Comparison of ENCODE assay signal across 24 cellular contexts in genomic region chr5:21776466-21776865, GRCh38.
"Had no signal": no experiment of that assay in that cellular context is flagged by ENCODE, and none has a peak within 500 bp of the region (broad histone marks: within the 10 kb centered on the region; RNA-seq: fewer than 3 reads in every experiment).

No MANE protein-coding gene starts in this region.

- H3K9me3 ChIP-seq: left lung, lower lobe of right lung, right atrium auricular region, tibial nerve, uterus had no signal

- H3K36me3 ChIP-seq: left lung, lower lobe of right lung, right atrium auricular region, tibial nerve, uterus had no signal

- FAIRE-seq: islet of Langerhans, kidney had no signal

- ATAC-seq: left colon; left lung; lower lobe of right lung; naive thymus-derived CD8-positive, alpha-beta T cell; sciatic nerve; stimulated activated memory B cell treated with anti-CD40 and anti-IgM and Interleukin-4, amounts not matched to agents 10 μg/mL and 1 μg/mL and 100 μg/mL, for 72 hours; stimulated activated naive CD8-positive, alpha-beta T cell treated with anti-CD3 and anti-CD28 coated beads, Interleukin-15, amount 100 ng/mL, for 72 hours had no signal

- H3K4me3 ChIP-seq: left lung, lower lobe of right lung, right atrium auricular region, skin epidermis, tibial nerve, uterus had no signal

- H3K27ac ChIP-seq: left lung, lower lobe of right lung, parathyroid adenoma, right atrium auricular region, skin epidermis, tibial nerve, uterus had no signal

- H3K27me3 ChIP-seq: left lung, right atrium auricular region, tibial nerve, uterus had no signal

- H3K4me1 ChIP-seq: left lung, lower lobe of right lung, parathyroid adenoma, right atrium auricular region, tibial nerve, uterus had no signal

- DNase-seq: hypothalamus; immature natural killer cell; kidney; left colon; left lung; lower lobe of right lung; mammary epithelial cell; mesenchymal stem cell; naive thymus-derived CD8-positive, alpha-beta T cell; nucleus accumbens; stimulated activated CD4-positive, alpha-beta T cell treated with anti-CD3 and anti-CD28 coated beads, Interleukin-12 subunit alpha, Interleukin-12 subunit beta, amount 100 ng/mL, for 4 hours; stimulated activated CD4-positive, alpha-beta T cell treated with anti-CD3 and anti-CD28 coated beads, Interleukin-15, amount 100 ng/mL, for 24 hours; stimulated activated CD4-positive, alpha-beta T cell treated with anti-CD3 and anti-CD28 coated beads, Interleukin-4, amount 100 ng/mL, for 4 hours; stimulated activated CD8-positive, alpha-beta memory T cell treated with anti-CD3 and anti-CD28 coated beads, Interleukin-4, amount 100 ng/mL, for 48 hours; stimulated activated naive CD4-positive, alpha-beta T cell treated with Interleukin-2 at 50 U/mL for 16 hours; stimulated activated naive CD8-positive, alpha-beta T cell treated with anti-CD3 and anti-CD28 coated beads, Interleukin-15, amount 100 ng/mL, for 72 hours; uterus had no signal
